In genomic region chr11:110196241-110196754, GRCh38 we compare ENCODE assay signal across 12 cellular contexts.
DNase-seq lines count a peak whose midpoint lies in the region; ATAC-seq and TF ChIP-seq lines count a peak whose summit lies in the region.
"Had no signal": no experiment of that assay in that cellular context is flagged by ENCODE, and none has a peak within 500 bp of the region (broad histone marks: within the 10 kb centered on the region; RNA-seq: fewer than 3 reads in every experiment).

No MANE protein-coding gene starts in this region.

- ATAC-seq in sciatic nerve, result peak; percentile 56
- ATAC-seq in heart left ventricle, result no peak
- no peak for ATAC-seq in GM18511 (IDR thresholded peaks at IDR 0.05; ENCODE audit: unreplicated experiment)

- H3K36me3 ChIP-seq in fibroblast of lung (ENCODE audit: control insufficient read depth, insufficient read depth, low read length) (no peaks in the 10 kb centered on the region), heart left ventricle (no peaks in the 10 kb centered on the region)

- intact Hi-C loops in sciatic nerve (cut with DNase I) (no loop called here), heart left ventricle (cut with DNase I) (loop anchor here in 5 of 10 donors (5.0 to 10.0 kb wide), 5 partner anchors 239 to 1249 kb away; no protein-coding TSS in a partner anchor)

- no peak overlapping the region for H3K4me2 ChIP-seq in fibroblast of lung (ENCODE audit: extremely low read depth, insufficient read depth, low read length)

- 88 to 96% (median 95%) methylated on average over 5 of the region's 5 CpGs for WGBS in heart left ventricle, 4 donors

- TF ChIP-seq POLR2A in heart left ventricle (IDR thresholded peaks at IDR 0.05), result no peak

- H3K9me3 ChIP-seq in fibroblast of lung (ENCODE audit: control insufficient read depth, insufficient read depth, low read depth, low read length), result no peaks in the 10 kb centered on the region
- no peaks in the 10 kb centered on the region for H3K9me3 ChIP-seq in heart left ventricle

- no peak overlapping the region for H2AFZ ChIP-seq in fibroblast of lung (ENCODE audit: low read length)

- no peak overlapping the region for H3K4me3 ChIP-seq in fibroblast of lung (replicated peaks in 1 of 4; ENCODE audit: control extremely low read depth in 1 of 4, insufficient read depth in 1 of 4, low read depth in 3 of 4, low read length in 4 of 4)
- no peak overlapping the region for H3K4me3 ChIP-seq in heart left ventricle

- no peaks in the 10 kb centered on the region for H3K27me3 ChIP-seq in fibroblast of lung (ENCODE audit: control insufficient read depth, insufficient read depth, low read length)
- H3K27me3 ChIP-seq in heart left ventricle, result no peaks in the 10 kb centered on the region

- no peak overlapping the region for H3K9ac ChIP-seq in fibroblast of lung (ENCODE audit: insufficient read depth, low read length)

- H4K20me1 ChIP-seq in fibroblast of lung (ENCODE audit: control insufficient read depth, extremely low read depth, insufficient read depth, low read length), result no peaks in the 10 kb centered on the region

- DNase-seq in ELF-1 (ENCODE audit: low read depth, low spot score) (peak; percentile 47), RKO (ENCODE audit: low spot score) (peak; percentile 55), fibroblast of lung (ENCODE audit: low read depth in 2 of 2) (peak; percentile 86 to 94), sciatic nerve (ENCODE audit: low spot score) (no peak), NCI-H345 (lab: John Stamatoyannopoulos, UW) (no peak), DMS153 treated with DMSO at 0.1 percent for 48 hours (lab: John Stamatoyannopoulos, UW; ENCODE audit: unreplicated experiment) (no peak), heart left ventricle (no peak)
- DNase-seq: activated naive CD4-positive, alpha-beta T cell treated with anti-CD3 and anti-CD28 coated beads, Interleukin-2, amount 10 ng/mL, durations not matched to agents 7 days and 5 days; effector CD8-positive, alpha-beta T cell; left cardiac atrium; NCI-H1694 treated with DMSO at 0.1 percent for 48 hours had no signal

- no peak for TF ChIP-seq CTCF in fibroblast of lung (conservative IDR thresholded peaks at IDR 0.05 in 1 of 2, IDR thresholded peaks at IDR 0.05 in 1 of 2; ENCODE audit: low read depth in 1 of 2, low read length in 2 of 2)
- TF ChIP-seq CTCF in heart left ventricle (IDR thresholded peaks at IDR 0.05), result no peak

- H3K79me2 ChIP-seq in fibroblast of lung (ENCODE audit: control insufficient read depth, insufficient read depth, low read length), result no peaks in the 10 kb centered on the region

- H3K27ac ChIP-seq in fibroblast of lung (ENCODE audit: insufficient read depth, low read length) (no peak overlapping the region), heart left ventricle (no peak overlapping the region)

- H3K4me1 ChIP-seq in fibroblast of lung (ENCODE audit: control insufficient read depth, extremely low read depth, insufficient read depth, low read length), result peaks cover 15% of the 10 kb centered on the region
- peaks cover 0 to 10% (median 0%) of the 10 kb centered on the region in 12 donors for H3K4me1 ChIP-seq in heart left ventricle

Comparison
In these comparisons a context has a peak if more than half of its experiments do, and no peak if none do; other contexts are left out.
1. DNase-seq: peak in ELF-1 (single experiment), RKO (single experiment) and fibroblast of lung (2 of 2); none in sciatic nerve (single experiment), NCI-H345 (single experiment), DMS153 treated with DMSO at 0.1 percent for 48 hours (single experiment) and heart left ventricle (0 of 5).